Comparison of ENCODE assay signal across 12 cellular contexts in genomic region chr17:74777884-74778490, GRCh38. TPM values are rescaled to one million over a fixed set of nuclear protein-coding genes. Genes with fewer than 3 reads are reported as not detected.
DNase-seq lines count a peak whose midpoint lies in the region; ATAC-seq and TF ChIP-seq lines count a peak whose summit lies in the region.
"Had no signal": no experiment of that assay in that cellular context is flagged by ENCODE, and none has a peak within 500 bp of the region (broad histone marks: within the 10 kb centered on the region; RNA-seq: fewer than 3 reads in every experiment).

No MANE protein-coding gene starts in this region.

- intact Hi-C loops in adrenal gland (cut with DNase I) = no loop called here

- no peak overlapping the region for H3K4me2 ChIP-seq in Karpas-422 (ENCODE audit: low read depth, low read length, poor library complexity, severe bottlenecking)

- H3K36me3 ChIP-seq in endodermal cell (ENCODE audit: control insufficient read depth, insufficient read depth, low read length) = peaks cover 48% of the 10 kb centered on the region
- peaks cover 6% of the 10 kb centered on the region; the same call in 1 of the 2 replicates for H3K36me3 ChIP-seq in Karpas-422 (ENCODE audit: insufficient read depth, low read length)
- peaks cover 0 to 49% of the 10 kb centered on the region in 2 donors for H3K36me3 ChIP-seq in gastroesophageal sphincter
- H3K36me3 ChIP-seq in adrenal gland (replicated peaks in 1 of 2) = peaks cover 0 to 6% of the 10 kb centered on the region in 2 donors

- peaks cover 39% of the 10 kb centered on the region for H3K79me2 ChIP-seq in Karpas-422 (ENCODE audit: low read length)

- H3K9me2 ChIP-seq in Karpas-422 (replicated peaks; ENCODE audit: insufficient read depth, low read length) = no peaks in the 10 kb centered on the region

- peaks cover 73% of the 10 kb centered on the region for H3K4me1 Mint-ChIP-seq in stimulated activated naive CD8-positive, alpha-beta T cell treated with anti-CD3 and anti-CD28 coated beads, Interleukin-15, Interleukin-2, amounts not matched to agents 100 ng/mL and 50 ng/mL, for 24 hours (ENCODE audit: low read depth)
- H3K4me1 Mint-ChIP-seq in stimulated activated naive CD8-positive, alpha-beta T cell treated with anti-CD3 and anti-CD28 coated beads, Interleukin-15, amount 100 ng/mL, for 72 hours = peaks cover 83% of the 10 kb centered on the region
- H3K4me1 Mint-ChIP-seq in endodermal cell = peaks cover 9% of the 10 kb centered on the region

- H3K4me3 ChIP-seq in endodermal cell (ENCODE audit: low read length) (peak overlapping the region; percentile 97), Karpas-422 (ENCODE audit: low read length) (no peak overlapping the region), gastroesophageal sphincter (no peak overlapping the region), adrenal gland (no peak overlapping the region)

- H3K4me1 ChIP-seq in endodermal cell (ENCODE audit: control insufficient read depth, insufficient read depth, low read length) (peaks cover 5% of the 10 kb centered on the region), Karpas-422 (ENCODE audit: low read length) (peaks cover 33% of the 10 kb centered on the region), gastroesophageal sphincter (peaks cover 3 to 36% (median 13%) of the 10 kb centered on the region in 3 donors), adrenal gland (replicated peaks in 1 of 2) (peaks cover 29 to 41% of the 10 kb centered on the region in 2 donors)

- H3K4me3 Mint-ChIP-seq in stimulated activated naive CD8-positive, alpha-beta T cell treated with anti-CD3 and anti-CD28 coated beads, Interleukin-15, Interleukin-2, amounts not matched to agents 100 ng/mL and 50 ng/mL, for 24 hours = peak overlapping the region; percentile 2
- H3K4me3 Mint-ChIP-seq in stimulated activated naive CD8-positive, alpha-beta T cell treated with anti-CD3 and anti-CD28 coated beads, Interleukin-15, amount 100 ng/mL, for 72 hours = peak overlapping the region in 1 of 2 donors; percentile 3
- no peak overlapping the region for H3K4me3 Mint-ChIP-seq in endodermal cell

- TF ChIP-seq EP300 in gastroesophageal sphincter (IDR thresholded peaks at IDR 0.05) = no peak

- no peaks in the 10 kb centered on the region for H3K27me3 ChIP-seq in endodermal cell (ENCODE audit: control insufficient read depth, insufficient read depth, low read length, poor library complexity, severe bottlenecking)
- H3K27me3 ChIP-seq in Karpas-422 (ENCODE audit: low read length) = no peaks in the 10 kb centered on the region
- no peaks in the 10 kb centered on the region for H3K27me3 ChIP-seq in gastroesophageal sphincter
- H3K27me3 ChIP-seq in adrenal gland = no peaks in the 10 kb centered on the region

- H3K27ac Mint-ChIP-seq in stimulated activated naive CD8-positive, alpha-beta T cell treated with anti-CD3 and anti-CD28 coated beads, Interleukin-15, Interleukin-2, amounts not matched to agents 100 ng/mL and 50 ng/mL, for 24 hours = no peak overlapping the region
- peak overlapping the region in 1 of 2 donors; percentile 22 for H3K27ac Mint-ChIP-seq in stimulated activated naive CD8-positive, alpha-beta T cell treated with anti-CD3 and anti-CD28 coated beads, Interleukin-15, amount 100 ng/mL, for 72 hours
- H3K27ac Mint-ChIP-seq in endodermal cell = no peak overlapping the region

- no peak overlapping the region for H2AFZ ChIP-seq in Karpas-422 (ENCODE audit: low read length)

- DNase-seq in stimulated activated naive CD8-positive, alpha-beta T cell treated with anti-CD3 and anti-CD28 coated beads, Interleukin-15, amount 100 ng/mL, for 72 hours = no peak
- peak; percentile 87 for DNase-seq in SIG-M5 treated with dmso at 0.1 percent for 504 hours (lab: John Stamatoyannopoulos, UW; ENCODE audit: unreplicated experiment)
- no peak for DNase-seq in endodermal cell
- no peak for DNase-seq in Karpas-422
- DNase-seq in EL = no peak
- no peak for DNase-seq in adrenal gland
- DNase-seq: cerebellar nuclear complex; retina; stimulated activated CD4-positive, alpha-beta T cell treated with anti-CD3 and anti-CD28 coated beads, Interleukin-4, amount 100 ng/mL, for 24 hours; stimulated activated naive CD4-positive, alpha-beta T cell treated with Interleukin-2 at 50 U/mL for 16 hours had no signal

- no peaks in the 10 kb centered on the region for H3K9me3 ChIP-seq in endodermal cell (ENCODE audit: control insufficient read depth, low read length)
- H3K9me3 ChIP-seq in Karpas-422 (ENCODE audit: low read length) = no peaks in the 10 kb centered on the region
- no peaks in the 10 kb centered on the region for H3K9me3 ChIP-seq in gastroesophageal sphincter
- no peaks in the 10 kb centered on the region for H3K9me3 ChIP-seq in adrenal gland (replicated peaks in 1 of 3)

- peaks cover 19% of the 10 kb centered on the region for H3K36me3 Mint-ChIP-seq in stimulated activated naive CD8-positive, alpha-beta T cell treated with anti-CD3 and anti-CD28 coated beads, Interleukin-15, Interleukin-2, amounts not matched to agents 100 ng/mL and 50 ng/mL, for 24 hours (ENCODE audit: low read depth)
- H3K36me3 Mint-ChIP-seq in endodermal cell (ENCODE audit: low read depth) = peaks cover 32% of the 10 kb centered on the region

- no peaks in the 10 kb centered on the region; the same call in 1 of the 2 replicates for H4K20me1 ChIP-seq in Karpas-422 (ENCODE audit: insufficient read depth, low read depth, low read length)

- WGBS in endodermal cell (ENCODE audit: insufficient coverage in 1 of 2, insufficient read length in 1 of 2), 2 experiments = 83 to 93% methylated on average over 6 of the region's 6 CpGs
- 56 to 84% methylated on average over 3 to 6 of the region's 6 CpGs for WGBS in gastroesophageal sphincter (ENCODE audit: low coverage in 1 of 2), 2 donors
- 60 to 88% (median 77%) methylated on average over 6 of the region's 6 CpGs for WGBS in adrenal gland, 4 donors

- no peaks in the 10 kb centered on the region for H3K27me3 Mint-ChIP-seq in stimulated activated naive CD8-positive, alpha-beta T cell treated with anti-CD3 and anti-CD28 coated beads, Interleukin-15, Interleukin-2, amounts not matched to agents 100 ng/mL and 50 ng/mL, for 24 hours
- H3K27me3 Mint-ChIP-seq in stimulated activated naive CD8-positive, alpha-beta T cell treated with anti-CD3 and anti-CD28 coated beads, Interleukin-15, amount 100 ng/mL, for 72 hours = no peaks in the 10 kb centered on the region
- H3K27me3 Mint-ChIP-seq in endodermal cell (ENCODE audit: insufficient read depth) = no peaks in the 10 kb centered on the region

- no peak overlapping the region for H3K9ac ChIP-seq in endodermal cell (ENCODE audit: extremely low read depth, low read length, poor library complexity, severe bottlenecking)
- H3K9ac ChIP-seq in Karpas-422 (ENCODE audit: low read length) = no peak overlapping the region

- H3K9me3 Mint-ChIP-seq in stimulated activated naive CD8-positive, alpha-beta T cell treated with anti-CD3 and anti-CD28 coated beads, Interleukin-15, Interleukin-2, amounts not matched to agents 100 ng/mL and 50 ng/mL, for 24 hours = no peaks in the 10 kb centered on the region
- no peaks in the 10 kb centered on the region for H3K9me3 Mint-ChIP-seq in stimulated activated naive CD8-positive, alpha-beta T cell treated with anti-CD3 and anti-CD28 coated beads, Interleukin-15, amount 100 ng/mL, for 72 hours
- no peaks in the 10 kb centered on the region for H3K9me3 Mint-ChIP-seq in endodermal cell

- TF ChIP-seq CTCF in endodermal cell (conservative IDR thresholded peaks at IDR 0.05) (no peak), gastroesophageal sphincter (IDR thresholded peaks at IDR 0.05) (no peak), adrenal gland (IDR thresholded peaks at IDR 0.05) (no peak)

- TF ChIP-seq POLR2A in gastroesophageal sphincter (IDR thresholded peaks at IDR 0.05) (no peak), adrenal gland (IDR thresholded peaks at IDR 0.05) (no peak)

- ATAC-seq in stimulated activated naive CD8-positive, alpha-beta T cell treated with anti-CD3 and anti-CD28 coated beads, Interleukin-15, amount 100 ng/mL, for 72 hours = no peak
- ATAC-seq in gastroesophageal sphincter = no peak

- no peak overlapping the region for H3K27ac ChIP-seq in endodermal cell (ENCODE audit: low read depth, low read length)
- no peak overlapping the region for H3K27ac ChIP-seq in Karpas-422 (ENCODE audit: low read length)
- no peak overlapping the region for H3K27ac ChIP-seq in gastroesophageal sphincter
- H3K27ac ChIP-seq in adrenal gland = no peak overlapping the region

RNA-seq across cellular contexts. Expression of gene NAT9, which starts 1.8 kb away (rescaled TPM):
- 10 to 100 TPM; 58.3 to 77.3 TPM for total RNA-seq in endodermal cell
- 52.6 TPM for polyA plus RNA-seq in endodermal cell (2013, experiment 1 of 2)
- polyA plus RNA-seq in endodermal cell (2013, experiment 2 of 2) = 39.7 TPM
- 25.3 and 66.8 TPM in 2 replicates for total RNA-seq in Karpas-422 (2014; rRNA removed; shearing (Covaris generic); ENCODE audit: low replicate concordance)
- total RNA-seq in gastroesophageal sphincter = 10 to 100 TPM; 21.7 to 34.7 (median 26.3) TPM
- total RNA-seq in adrenal gland = 100 to 1,000 TPM in 1 of 8 donors, 10 to 100 TPM in 7; 23.1 to 149 (median 62.4) TPM
- polyA plus RNA-seq in adrenal gland = 100 to 1,000 TPM in 2 of 3 donors, 10 to 100 TPM in 1; 91.6 to 112 (median 104) TPM

RNA-seq across cellular contexts. Expression of gene NHERF1, which starts 29.6 kb away (rescaled TPM):
- total RNA-seq in endodermal cell (100 to 1,000 TPM; 116 to 138 TPM), gastroesophageal sphincter (10 to 100 TPM; 10.3 to 25.7 (median 19.9) TPM), adrenal gland (100 to 1,000 TPM; 146 to 277 (median 226) TPM)
- polyA plus RNA-seq in endodermal cell (2013, experiment 1 of 2) = 82.4 TPM
- 82.8 TPM for polyA plus RNA-seq in endodermal cell (2013, experiment 2 of 2)
- total RNA-seq in Karpas-422 (2014; rRNA removed; shearing (Covaris generic); ENCODE audit: low replicate concordance) = 24.4 and 38.3 TPM in 2 replicates
- 100 to 1,000 TPM in 1 of 3 donors, 10 to 100 TPM in 2; 45.9 to 277 (median 57.8) TPM for polyA plus RNA-seq in adrenal gland

RNA-seq across cellular contexts. Expression of gene RAB37, which starts 40.9 kb away (rescaled TPM):
- 1 to 10 TPM; 6.8 to 8.4 TPM for total RNA-seq in endodermal cell
- polyA plus RNA-seq in endodermal cell (2013, experiment 1 of 2) = 1.8 TPM
- 2.0 TPM for polyA plus RNA-seq in endodermal cell (2013, experiment 2 of 2)
- total RNA-seq in Karpas-422 (2014; rRNA removed; shearing (Covaris generic); ENCODE audit: low replicate concordance) = 0.07 TPM in 1 of 2 replicates, not detected in the other
- total RNA-seq in gastroesophageal sphincter = 1 to 10 TPM; 1.2 to 5.1 (median 2.0) TPM
- total RNA-seq in adrenal gland = 1 to 10 TPM; 2.1 to 6.6 (median 3.6) TPM
- polyA plus RNA-seq in adrenal gland = 1 to 10 TPM in 2 of 3 donors, under 1 TPM in 1; 0.57 to 2.3 (median 2.0) TPM
